Comparison of ENCODE assay signal across 14 cellular contexts in genomic region chr1:62299426-62300200, GRCh38. TPM values are rescaled to one million over a fixed set of nuclear protein-coding genes. Genes with fewer than 3 reads are reported as not detected.
DNase-seq lines count a peak whose midpoint lies in the region; ATAC-seq, FAIRE-seq and TF ChIP-seq lines count a peak whose summit lies in the region.
"Had no signal": no experiment of that assay in that cellular context is flagged by ENCODE, and none has a peak within 500 bp of the region (broad histone marks: within the 10 kb centered on the region; RNA-seq: fewer than 3 reads in every experiment).

No MANE protein-coding gene starts in this region.

- H3K9me3 ChIP-seq in left ventricle myocardium inferior (replicated peaks) (no peaks in the 10 kb centered on the region), mesodermal cell (ENCODE audit: control insufficient read depth, low read length) (no peaks in the 10 kb centered on the region)

- peaks cover 15% of the 10 kb centered on the region for H3K4me1 ChIP-seq in left ventricle myocardium inferior
- no peaks in the 10 kb centered on the region for H3K4me1 ChIP-seq in mesodermal cell (ENCODE audit: control insufficient read depth, insufficient read depth, low read length, poor library complexity, severe bottlenecking)

- WGBS in mesodermal cell (ENCODE audit: insufficient coverage in 2 of 2), 2 experiments = 79 to 80% methylated on average over 2 to 6 of the region's 8 CpGs

- H3K4me3 ChIP-seq in left ventricle myocardium inferior (no peak overlapping the region), mesodermal cell (ENCODE audit: extremely low read depth, insufficient read depth, low read length, poor library complexity, severe bottlenecking) (no peak overlapping the region)
- H3K4me3 ChIP-seq: SK-N-MC had no signal

- FAIRE-seq in urothelium cell line (lab: Jason Lieb, UNC) = no peak

- H3K27ac ChIP-seq in left ventricle myocardium inferior (replicated peaks) (no peak overlapping the region), mesodermal cell (ENCODE audit: low read depth, low read length, severe bottlenecking) (peak overlapping the region; percentile 8)
- H3K27ac ChIP-seq: brain microvascular endothelial cell, SK-N-MC had no signal

- no peaks in the 10 kb centered on the region for H3K27me3 ChIP-seq in left ventricle myocardium inferior (ENCODE audit: low read depth)
- H3K27me3 ChIP-seq: brain microvascular endothelial cell had no signal

- H3K36me3 ChIP-seq in left ventricle myocardium inferior (no peaks in the 10 kb centered on the region), mesodermal cell (ENCODE audit: control insufficient read depth, insufficient read depth, low read length) (no peaks in the 10 kb centered on the region)
- H3K36me3 ChIP-seq: brain microvascular endothelial cell had no signal

- peak in 1 of 2 donors; percentile 64 for ATAC-seq in left cardiac atrium
- no peak for ATAC-seq in GM21515 (IDR thresholded peaks at IDR 0.05; ENCODE audit: unreplicated experiment)
- no peak for ATAC-seq in HG02798 (IDR thresholded peaks at IDR 0.05; ENCODE audit: poor library complexity, unreplicated experiment)

- no peak for TF ChIP-seq CTCF in left ventricle myocardium inferior (IDR thresholded peaks at IDR 0.05; ENCODE audit: borderline replicate concordance)

- DNase-seq in left cardiac atrium = peak; percentile 25
- no peak for DNase-seq in left ventricle myocardium inferior
- peak; percentile 48 for DNase-seq in astrocyte of the hippocampus (ENCODE audit: low read depth, low spot score)
- peak; percentile 51 for DNase-seq in urothelium cell line (ENCODE audit: low spot score)
- DNase-seq in NCI-H1694 (lab: John Stamatoyannopoulos, UW) = no peak
- DNase-seq: activated CD4-positive, alpha-beta T cell treated with anti-CD3 and anti-CD28 coated beads for 1 hour; brain microvascular endothelial cell; erythroblast; KG1; NCI-H524 had no signal

- intact Hi-C loops in left cardiac atrium (cut with DNase I) = no loop called here
- intact Hi-C loops in left ventricle myocardium inferior (cut with micrococcal nuclease) = no loop called here

RNA-seq across cellular contexts. Expression of gene KANK4, which starts 19.6 kb away (rescaled TPM):
- total RNA-seq in left cardiac atrium = 1 to 10 TPM; 1.4 to 4.0 TPM
- 0.11 TPM for total RNA-seq in left ventricle myocardium inferior
- 1.7 TPM for polyA plus RNA-seq in mesodermal cell (2013, experiment 1 of 2)
- 1.7 TPM for polyA plus RNA-seq in mesodermal cell (2013, experiment 2 of 2)

Comparison
In these comparisons a context has a peak if more than half of its experiments do, and no peak if none do; other contexts are left out.
1. DNase-seq: peak in left cardiac atrium (single experiment), astrocyte of the hippocampus (single experiment) and urothelium cell line (single experiment); none in left ventricle myocardium inferior (single experiment) and NCI-H1694 (single experiment).